In the genomic region with DNA sequence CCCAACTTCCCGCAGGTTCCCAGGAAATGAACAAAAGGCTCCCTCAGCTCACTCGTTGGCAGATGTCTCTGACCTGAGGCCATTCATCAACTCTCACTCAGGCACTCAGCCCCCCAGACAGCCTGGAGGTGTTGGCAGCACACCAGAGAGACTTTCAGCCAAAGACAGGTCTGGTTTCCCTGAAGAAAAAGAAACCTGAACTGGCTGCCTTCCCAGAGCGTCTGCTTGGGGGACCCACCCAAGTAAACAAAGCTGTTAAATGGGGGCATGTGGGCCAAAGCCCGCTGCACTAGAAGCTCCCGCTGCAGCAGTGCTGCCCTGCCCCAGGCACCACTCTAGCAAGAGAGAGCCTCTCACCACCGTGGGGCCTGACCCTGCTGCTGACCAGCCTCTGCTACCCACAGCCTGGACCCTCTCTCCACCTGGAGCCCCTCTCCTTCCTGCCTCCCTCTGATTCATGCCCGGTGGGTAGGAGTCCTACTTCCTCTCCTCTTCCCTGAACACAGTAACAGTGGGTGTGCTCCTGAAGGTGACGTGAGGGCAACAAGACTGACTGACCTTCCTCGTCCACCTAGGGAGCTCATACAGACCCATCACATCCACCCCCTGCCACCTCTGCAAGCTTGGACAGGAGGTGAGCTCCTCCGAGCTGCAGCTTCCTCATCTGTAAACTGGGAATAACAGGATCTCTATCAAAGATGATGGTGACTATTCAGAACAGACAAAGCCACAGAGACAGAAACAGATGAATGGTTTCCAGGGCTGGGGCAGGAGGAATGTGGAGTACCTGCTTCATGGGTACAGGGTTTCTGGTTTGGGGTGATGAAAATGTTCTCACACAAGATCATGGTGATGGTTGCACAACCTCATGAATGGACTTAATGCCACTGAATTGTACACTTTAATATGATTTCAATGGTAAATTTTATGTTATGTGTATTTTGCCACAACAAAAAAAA, we compare ENCODE assay signal across 15 cellular contexts. TPM values are rescaled to one million over a fixed set of nuclear protein-coding genes. Genes with fewer than 3 reads are reported as not detected.
DNase-seq lines count a peak whose midpoint lies in the region; ATAC-seq and TF ChIP-seq lines count a peak whose summit lies in the region.
"Had no signal": no experiment of that assay in that cellular context is flagged by ENCODE, and none has a peak within 500 bp of the region (broad histone marks: within the 10 kb centered on the region; RNA-seq: fewer than 3 reads in every experiment).

No MANE protein-coding gene starts in this region.

- in situ Hi-C loops in brain microvascular endothelial cell (cut with HindIII; ENCODE audit: low pct_ligation_motif_present, low sequenced_read_pairs) = no loop called here

- no peak overlapping the region for H3K4me3 ChIP-seq in brain microvascular endothelial cell (ENCODE audit: low read depth, low read length)
- H3K4me3 ChIP-seq: gastrocnemius medialis, SJSA1 had no signal

- H3K27me3 Mint-ChIP-seq in mesothelial cell of epicardium (ENCODE audit: low read depth) = no peaks in the 10 kb centered on the region
- peaks cover 11% of the 10 kb centered on the region for H3K27me3 Mint-ChIP-seq in activated naive CD8-positive, alpha-beta T cell treated with anti-CD3 and anti-CD28 coated beads, Interleukin-2, amount 50 U/mL, for 24 hours

- no peaks in the 10 kb centered on the region for H3K27me3 ChIP-seq in brain microvascular endothelial cell (replicated peaks)
- H3K27me3 ChIP-seq: SJSA1 had no signal

- peak overlapping the region; percentile 5 for H3K4me3 Mint-ChIP-seq in mesothelial cell of epicardium
- H3K4me3 Mint-ChIP-seq in activated naive CD8-positive, alpha-beta T cell treated with anti-CD3 and anti-CD28 coated beads, Interleukin-2, amount 50 U/mL, for 24 hours = no peak overlapping the region

- no peaks in the 10 kb centered on the region for H3K9me3 Mint-ChIP-seq in mesothelial cell of epicardium
- no peaks in the 10 kb centered on the region for H3K9me3 Mint-ChIP-seq in activated naive CD8-positive, alpha-beta T cell treated with anti-CD3 and anti-CD28 coated beads, Interleukin-2, amount 50 U/mL, for 24 hours

- peak; percentile 96 for DNase-seq in DMS 273 treated with DMSO at 0.1 percent for 48 hours (lab: John Stamatoyannopoulos, UW)
- DNase-seq in NCI-H2029 (lab: John Stamatoyannopoulos, UW) = peak; percentile 11
- DNase-seq in astrocyte of the hippocampus (ENCODE audit: low read depth, low spot score) = peak; percentile 51
- no peak for DNase-seq in mesothelial cell of epicardium (ENCODE audit: low spot score in 2 of 2, unreplicated experiment in 2 of 2)
- no peak for DNase-seq in activated naive CD8-positive, alpha-beta T cell treated with anti-CD3 and anti-CD28 coated beads, Interleukin-2, amount 50 U/mL, for 24 hours
- DNase-seq in brain microvascular endothelial cell = no peak
- DNase-seq: activated CD8-positive, alpha-beta memory T cell treated with anti-CD3 and anti-CD28 coated beads, Interleukin-2, amount 50 U/mL, for 4 hours; AML-193; gastrocnemius medialis; IMR-90; NCI-H187 had no signal

- no peak overlapping the region for H3K27ac ChIP-seq in brain microvascular endothelial cell
- H3K27ac ChIP-seq: gastrocnemius medialis, SJSA1, VCaP had no signal

- TF ChIP-seq CTCF in mesothelial cell of epicardium (IDR thresholded peaks at IDR 0.05; ENCODE audit: unreplicated experiment) = no peak
- no peak for TF ChIP-seq CTCF in brain microvascular endothelial cell (IDR thresholded peaks at IDR 0.05; ENCODE audit: low read depth, low read length, missing control alignments)

- H3K4me1 Mint-ChIP-seq in mesothelial cell of epicardium = peaks cover 82% of the 10 kb centered on the region
- no peaks in the 10 kb centered on the region for H3K4me1 Mint-ChIP-seq in activated naive CD8-positive, alpha-beta T cell treated with anti-CD3 and anti-CD28 coated beads, Interleukin-2, amount 50 U/mL, for 24 hours

- peak overlapping the region; percentile 94 for H3K27ac Mint-ChIP-seq in mesothelial cell of epicardium
- H3K27ac Mint-ChIP-seq in activated naive CD8-positive, alpha-beta T cell treated with anti-CD3 and anti-CD28 coated beads, Interleukin-2, amount 50 U/mL, for 24 hours = no peak overlapping the region

- ATAC-seq in HG02981 (IDR thresholded peaks at IDR 0.05; ENCODE audit: unreplicated experiment) (no peak), GM18519 (IDR thresholded peaks at IDR 0.05; ENCODE audit: low FRiP score, unreplicated experiment) (no peak)
- no peak for ATAC-seq in activated naive CD8-positive, alpha-beta T cell treated with anti-CD3 and anti-CD28 coated beads, Interleukin-2, amount 50 U/mL, for 24 hours

- H3K36me3 ChIP-seq in brain microvascular endothelial cell (replicated peaks) = no peaks in the 10 kb centered on the region
- H3K36me3 ChIP-seq: gastrocnemius medialis, SJSA1 had no signal

- H3K36me3 Mint-ChIP-seq in mesothelial cell of epicardium = no peaks in the 10 kb centered on the region
- H3K36me3 Mint-ChIP-seq in activated naive CD8-positive, alpha-beta T cell treated with anti-CD3 and anti-CD28 coated beads, Interleukin-2, amount 50 U/mL, for 24 hours (ENCODE audit: low read depth) = no peaks in the 10 kb centered on the region

RNA-seq across cellular contexts. Expression of a gene that starts 31.0 kb away (rescaled TPM):
- total RNA-seq in mesothelial cell of epicardium = 274 to 327 TPM (median 301 TPM) in 3 replicates
- total RNA-seq: gastrocnemius medialis, IMR-90, SJSA1 had no signal

Comparison
In these comparisons a context has a peak if more than half of its experiments do, and no peak if none do; other contexts are left out.
1. DNase-seq: peak in DMS 273 treated with DMSO at 0.1 percent for 48 hours (single experiment), NCI-H2029 (single experiment) and astrocyte of the hippocampus (single experiment); none in mesothelial cell of epicardium (0 of 2), activated naive CD8-positive, alpha-beta T cell treated with anti-CD3 and anti-CD28 coated beads, Interleukin-2, amount 50 U/mL, for 24 hours (single experiment) and brain microvascular endothelial cell (single experiment).